In the genomic region with DNA sequence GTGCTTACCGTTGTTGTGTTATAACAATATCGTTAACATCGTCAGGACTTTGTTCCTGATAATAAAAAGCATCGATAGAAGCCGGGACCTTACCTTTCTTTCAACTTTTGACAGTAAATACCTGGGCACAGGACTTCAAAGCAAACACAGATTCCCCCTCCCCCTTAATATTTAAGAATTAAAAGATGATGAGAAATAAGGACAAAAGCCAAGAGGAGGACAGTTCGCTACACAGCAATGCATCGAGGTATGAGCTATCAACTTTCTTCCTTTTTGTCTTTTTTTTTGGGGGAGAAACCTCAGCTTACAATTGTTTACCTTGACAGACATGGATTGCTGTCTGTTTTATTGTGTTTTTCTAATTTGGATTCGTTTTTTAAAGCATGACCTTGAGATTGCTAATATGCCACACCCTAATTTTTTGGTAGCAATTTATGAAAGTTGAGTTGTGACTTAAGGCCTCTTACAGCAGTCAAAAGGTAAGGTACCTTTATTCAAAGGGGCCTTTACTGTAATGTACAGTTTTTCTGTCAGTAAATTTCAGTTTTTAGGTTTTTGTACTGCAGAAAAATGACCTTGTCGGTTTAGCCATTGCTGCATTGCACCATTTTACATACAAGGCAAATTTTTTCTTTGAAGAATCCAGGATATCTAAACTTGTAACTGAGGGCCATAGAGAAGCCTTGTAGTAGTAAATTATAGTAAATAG, we compare ENCODE assay signal across 8 cellular contexts. TPM values are rescaled to one million over a fixed set of nuclear protein-coding genes. Genes with fewer than 3 reads are reported as not detected.
DNase-seq lines count a peak whose midpoint lies in the region; ATAC-seq and TF ChIP-seq lines count a peak whose summit lies in the region.

No MANE protein-coding gene starts in this region.

- no peak overlapping the region for H3K4ac ChIP-seq in mesenchymal stem cell (ENCODE audit: low read depth in 1 of 2, low read length in 2 of 2)

- 0% methylated on average over 3 of the region's 9 CpGs for WGBS in mesenchymal stem cell

- peaks cover 28% of the 10 kb centered on the region for H3K27me3 Mint-ChIP-seq in brain

- H2AK5ac ChIP-seq in mesenchymal stem cell (ENCODE audit: low read length, severe bottlenecking): no peak overlapping the region

- peak overlapping the region; percentile 91 to 100 (median 95) for H3K4me3 Mint-ChIP-seq in brain

- peak overlapping the region; percentile 93 for H3K4me2 ChIP-seq in BLaER1
- peak overlapping the region; percentile 19 for H3K4me2 ChIP-seq in mesenchymal stem cell (ENCODE audit: low read length, poor library complexity, severe bottlenecking)

- peaks cover 0 to 6% (median 3%) of the 10 kb centered on the region in 5 experiments for H3K9me3 Mint-ChIP-seq in brain

- ATAC-seq in GM21825 (IDR thresholded peaks at IDR 0.05; ENCODE audit: unreplicated experiment) (no peak), HG02981 (IDR thresholded peaks at IDR 0.05; ENCODE audit: unreplicated experiment) (no peak), HG02623 (IDR thresholded peaks at IDR 0.05; ENCODE audit: unreplicated experiment) (no peak)

- peaks cover 16% of the 10 kb centered on the region for H3K4me1 ChIP-seq in BLaER1
- peaks cover 1% of the 10 kb centered on the region for H3K4me1 ChIP-seq in mesenchymal stem cell (ENCODE audit: control insufficient read depth, insufficient read depth, low read depth, low read length)

- H3K27me3 ChIP-seq in BLaER1: no peaks in the 10 kb centered on the region
- no peaks in the 10 kb centered on the region for H3K27me3 ChIP-seq in mesenchymal stem cell (ENCODE audit: control insufficient read depth in 1 of 2, insufficient read depth in 1 of 2, low read length in 2 of 2)

- no peak overlapping the region for H3K23ac ChIP-seq in mesenchymal stem cell (ENCODE audit: low read length in 2 of 2)

- peaks cover 68% of the 10 kb centered on the region for H3K36me3 Mint-ChIP-seq in brain

- H3K14ac ChIP-seq in mesenchymal stem cell (ENCODE audit: low read length in 2 of 2): no peak overlapping the region

- no peak overlapping the region for H4K91ac ChIP-seq in mesenchymal stem cell (ENCODE audit: low read length)

- no peak overlapping the region for H3K18ac ChIP-seq in mesenchymal stem cell (ENCODE audit: low read depth in 1 of 2, low read length in 2 of 2)

- no peak overlapping the region for H2BK15ac ChIP-seq in mesenchymal stem cell (ENCODE audit: low read depth, poor library complexity, severe bottlenecking)

- H3K27ac ChIP-seq in BLaER1 (peak overlapping the region; percentile 99), mesenchymal stem cell (ENCODE audit: low read length, poor library complexity, severe bottlenecking) (peak overlapping the region; percentile 46)

- TF ChIP-seq CTCF in brain (conservative IDR thresholded peaks at IDR 0.05): no peak

- no peak overlapping the region for H2BK12ac ChIP-seq in mesenchymal stem cell (ENCODE audit: low read length in 2 of 2)

- peak overlapping the region; percentile 72 for H3K4me3 ChIP-seq in BLaER1
- H3K4me3 ChIP-seq in Jurkat, Clone E6-1 (ENCODE audit: low read length): peak overlapping the region; percentile 72
- peak overlapping the region; percentile 47 to 92 for H3K4me3 ChIP-seq in mesenchymal stem cell (ENCODE audit: insufficient read depth in 1 of 2, low read depth in 1 of 2, low read length in 2 of 2)

- no peak for DNase-seq in Jurkat, Clone E6-1 (ENCODE audit: low read depth, low spot score)
- no peak for DNase-seq in mesenchymal stem cell
- DNase-seq in ACHN: no peak

- H3K4me1 Mint-ChIP-seq in brain: peaks cover 70% of the 10 kb centered on the region

- H2BK5ac ChIP-seq in mesenchymal stem cell (ENCODE audit: low read depth, low read length, poor library complexity, severe bottlenecking): no peak overlapping the region

- in situ Hi-C loops in ACHN (cut with HindIII; ENCODE audit: low pct_ligation_motif_present, low pct_unique_long_range_greater_than_20kb, low sequenced_read_pairs): loop anchor here (25.0 kb wide), 1 partner anchor 89 kb away; no protein-coding TSS in a partner anchor

- no peak overlapping the region for H4K8ac ChIP-seq in mesenchymal stem cell (ENCODE audit: low read length)

- H3K36me3 ChIP-seq in BLaER1 (peaks cover 24% of the 10 kb centered on the region), mesenchymal stem cell (ENCODE audit: control insufficient read depth in 1 of 2, insufficient read depth in 2 of 2, low read depth in 1 of 2, low read length in 2 of 2) (peaks cover 0 to 62% of the 10 kb centered on the region in 2 experiments)

- peak overlapping the region; percentile 99 to 100 (median 99) for H3K27ac Mint-ChIP-seq in brain

- no peaks in the 10 kb centered on the region for H3K79me1 ChIP-seq in mesenchymal stem cell (replicated peaks; ENCODE audit: low read length, poor library complexity, severe bottlenecking)

- H2AFZ ChIP-seq in mesenchymal stem cell (ENCODE audit: low read depth, low read length): no peak overlapping the region

- H2BK120ac ChIP-seq in mesenchymal stem cell (ENCODE audit: low read depth, low read length): no peak overlapping the region

- H4K20me1 ChIP-seq in BLaER1: peaks cover 29% of the 10 kb centered on the region; the same call in 1 of the 2 replicates

- H3K9me3 ChIP-seq in BLaER1: no peaks in the 10 kb centered on the region; the same call in 1 of the 2 replicates
- no peaks in the 10 kb centered on the region for H3K9me3 ChIP-seq in mesenchymal stem cell (ENCODE audit: control insufficient read depth, low read length)

- H3K9ac ChIP-seq in BLaER1 (peak overlapping the region; percentile 99), mesenchymal stem cell (ENCODE audit: low read length) (peak overlapping the region; percentile 100)

RNA-seq across cellular contexts. Expression of a gene that starts 1.1 kb away (rescaled TPM):
- polyA plus RNA-seq in Jurkat, Clone E6-1 (2012; ENCODE audit: insufficient read depth, insufficient read length): 51.1 TPM
- polyA plus RNA-seq in brain (ENCODE audit: insufficient read depth, low read depth, low replicate concordance): 28.2 TPM
- polyA plus RNA-seq in mesenchymal stem cell (2013, experiment 1 of 2): 52.6 TPM
- polyA plus RNA-seq in mesenchymal stem cell (2013, experiment 2 of 2): 52.4 TPM
